In the genomic region with DNA sequence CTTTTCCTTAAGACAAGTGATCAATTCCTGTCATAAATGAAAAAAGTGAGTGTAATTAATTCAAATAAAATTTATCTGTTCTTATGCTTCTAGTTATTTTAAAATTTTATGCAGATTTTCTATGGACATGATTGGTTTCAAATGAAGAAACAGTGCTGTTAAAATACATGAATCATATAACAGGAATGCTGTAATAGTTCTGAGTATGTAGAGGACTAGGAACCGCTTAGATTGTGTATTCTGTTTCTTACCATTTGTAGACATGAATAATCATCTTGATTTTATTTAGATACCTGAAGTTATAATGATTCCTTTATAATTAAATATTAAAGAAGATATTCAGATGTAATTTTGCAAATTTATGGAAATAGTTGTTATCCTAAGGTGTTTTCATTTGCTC, we compare ENCODE assay signal across 10 cellular contexts. TPM values are rescaled to one million over a fixed set of nuclear protein-coding genes. Genes with fewer than 3 reads are reported as not detected.
DNase-seq lines count a peak whose midpoint lies in the region; ATAC-seq lines count a peak whose summit lies in the region.
"Had no signal": no experiment of that assay in that cellular context is flagged by ENCODE, and none has a peak within 500 bp of the region (broad histone marks: within the 10 kb centered on the region; RNA-seq: fewer than 3 reads in every experiment).

No MANE protein-coding gene starts in this region.

- H4K20me1 ChIP-seq in GM23248 (ENCODE audit: insufficient read depth) = no peaks in the 10 kb centered on the region

- H3K27ac ChIP-seq in GM23248 = peak overlapping the region; percentile 92

- WGBS in GM23248 (ENCODE audit: low coverage in 1 of 2, low lambda C conversion rate in 2 of 2, missing lambda C conversion rate in 2 of 2), 2 experiments = 6 to 10% methylated on average over 1 of the region's 1 CpG

- H2AFZ ChIP-seq in GM23248 = no peak overlapping the region

- no peaks in the 10 kb centered on the region for H3K9me3 Mint-ChIP-seq in activated T-helper 2 cell treated with anti-CD3 and anti-CD28 coated beads, Interferon-gamma antibody, Interleukin-2, Interleukin-4, amounts not matched to agents 10 μg/mL and 5 μg/mL and 100 μg/mL, durations not matched to agents 14 hours and 24 hours and 36 hours

- peak overlapping the region; percentile 75 for H3K9ac ChIP-seq in GM23248

- peaks cover 45% of the 10 kb centered on the region for H3K4me1 ChIP-seq in GM23248 (ENCODE audit: insufficient read depth)

- DNase-seq in AG08396 (ENCODE audit: low spot score) (peak; percentile 21), GM23248 (peak; percentile 77), iris pigment epithelial cell (ENCODE audit: low read depth) (peak; percentile 72), globus pallidus (ENCODE audit: low spot score) (no peak), NCI-H69 (lab: John Stamatoyannopoulos, UW) (no peak), COLO668 (lab: John Stamatoyannopoulos, UW; ENCODE audit: unreplicated experiment) (no peak)
- no peak for DNase-seq in activated T-helper 2 cell treated with anti-CD3 and anti-CD28 coated beads, Interferon-gamma antibody, Interleukin-2, Interleukin-4, amounts not matched to agents 10 μg/mL and 5 μg/mL and 100 μg/mL, durations not matched to agents 14 hours and 24 hours and 36 hours (ENCODE audit: low spot score)
- DNase-seq: activated CD4-positive, alpha-beta T cell treated with anti-CD3 and anti-CD28 coated beads for 4 hours had no signal

- H3K4me3 ChIP-seq in GM23248 = peak overlapping the region; percentile 49
- H3K4me3 ChIP-seq: coronary artery had no signal

- H3K27me3 Mint-ChIP-seq in activated T-helper 2 cell treated with anti-CD3 and anti-CD28 coated beads, Interferon-gamma antibody, Interleukin-2, Interleukin-4, amounts not matched to agents 10 μg/mL and 5 μg/mL and 100 μg/mL, durations not matched to agents 14 hours and 24 hours and 36 hours (ENCODE audit: low read depth) = no peaks in the 10 kb centered on the region

- ATAC-seq in HG03565 (IDR thresholded peaks at IDR 0.05; ENCODE audit: unreplicated experiment) = no peak

- no peak overlapping the region for H3K4me3 Mint-ChIP-seq in activated T-helper 2 cell treated with anti-CD3 and anti-CD28 coated beads, Interferon-gamma antibody, Interleukin-2, Interleukin-4, amounts not matched to agents 10 μg/mL and 5 μg/mL and 100 μg/mL, durations not matched to agents 14 hours and 24 hours and 36 hours (ENCODE audit: low read depth)

- H3K36me3 Mint-ChIP-seq in activated T-helper 2 cell treated with anti-CD3 and anti-CD28 coated beads, Interferon-gamma antibody, Interleukin-2, Interleukin-4, amounts not matched to agents 10 μg/mL and 5 μg/mL and 100 μg/mL, durations not matched to agents 14 hours and 24 hours and 36 hours (ENCODE audit: low read depth) = peaks cover 42% of the 10 kb centered on the region

- peak overlapping the region; percentile 96 for H3K4me2 ChIP-seq in GM23248 (ENCODE audit: unreplicated experiment)

- H3K36me3 ChIP-seq in GM23248 (ENCODE audit: low read depth) = peaks cover 13% of the 10 kb centered on the region; the same call in 1 of the 2 replicates

- peaks cover 37% of the 10 kb centered on the region for H3K4me1 Mint-ChIP-seq in activated T-helper 2 cell treated with anti-CD3 and anti-CD28 coated beads, Interferon-gamma antibody, Interleukin-2, Interleukin-4, amounts not matched to agents 10 μg/mL and 5 μg/mL and 100 μg/mL, durations not matched to agents 14 hours and 24 hours and 36 hours (ENCODE audit: low read depth)

- peak overlapping the region; percentile 38 for H3K27ac Mint-ChIP-seq in activated T-helper 2 cell treated with anti-CD3 and anti-CD28 coated beads, Interferon-gamma antibody, Interleukin-2, Interleukin-4, amounts not matched to agents 10 μg/mL and 5 μg/mL and 100 μg/mL, durations not matched to agents 14 hours and 24 hours and 36 hours

- peaks cover 62% of the 10 kb centered on the region for H3F3A ChIP-seq in GM23248 (ENCODE audit: insufficient read depth)

- no peaks in the 10 kb centered on the region for H3K9me3 ChIP-seq in GM23248 (ENCODE audit: low read depth)

- intact Hi-C loops in activated T-helper 2 cell treated with anti-CD3 and anti-CD28 coated beads, Interferon-gamma antibody, Interleukin-2, Interleukin-4, amounts not matched to agents 10 μg/mL and 5 μg/mL and 100 μg/mL, durations not matched to agents 14 hours and 24 hours and 36 hours (cut with micrococcal nuclease) = no loop called here

- in situ Hi-C loops in GM23248 (cut with MboI) = no loop called here

- H3K27me3 ChIP-seq in GM23248 (replicated peaks; ENCODE audit: insufficient read depth) = no peaks in the 10 kb centered on the region

- H3K9me2 ChIP-seq in GM23248 (ENCODE audit: insufficient read depth) = no peaks in the 10 kb centered on the region

- H3K79me2 ChIP-seq in GM23248 (ENCODE audit: insufficient read depth) = peaks cover 95% of the 10 kb centered on the region

RNA-seq across cellular contexts. Expression of gene ACTR2, which starts 3.5 kb away (rescaled TPM):
- 125 and 126 TPM in 2 replicates for total RNA-seq in GM23248 (2014; rRNA removed; shearing (Covaris generic))
- polyA plus RNA-seq in GM23248 (2016; fragmentation: Nextera tagmentation; extraction: Ambion mirVana) = 160 and 161 TPM in 2 replicates
- total RNA-seq in activated T-helper 2 cell treated with anti-CD3 and anti-CD28 coated beads, Interferon-gamma antibody, Interleukin-2, Interleukin-4, amounts not matched to agents 10 μg/mL and 5 μg/mL and 100 μg/mL, durations not matched to agents 14 hours and 24 hours and 36 hours = 339 and 350 TPM in 2 replicates

Comparison
In these comparisons a context has a peak if more than half of its experiments do, and no peak if none do; other contexts are left out.
1. DNase-seq: peak in AG08396 (single experiment), GM23248 (single experiment) and iris pigment epithelial cell (single experiment); none in activated T-helper 2 cell treated with anti-CD3 and anti-CD28 coated beads, Interferon-gamma antibody, Interleukin-2, Interleukin-4, amounts not matched to agents 10 μg/mL and 5 μg/mL and 100 μg/mL, durations not matched to agents 14 hours and 24 hours and 36 hours (single experiment), globus pallidus (single experiment), NCI-H69 (single experiment) and COLO668 (single experiment).